In the genomic region with DNA sequence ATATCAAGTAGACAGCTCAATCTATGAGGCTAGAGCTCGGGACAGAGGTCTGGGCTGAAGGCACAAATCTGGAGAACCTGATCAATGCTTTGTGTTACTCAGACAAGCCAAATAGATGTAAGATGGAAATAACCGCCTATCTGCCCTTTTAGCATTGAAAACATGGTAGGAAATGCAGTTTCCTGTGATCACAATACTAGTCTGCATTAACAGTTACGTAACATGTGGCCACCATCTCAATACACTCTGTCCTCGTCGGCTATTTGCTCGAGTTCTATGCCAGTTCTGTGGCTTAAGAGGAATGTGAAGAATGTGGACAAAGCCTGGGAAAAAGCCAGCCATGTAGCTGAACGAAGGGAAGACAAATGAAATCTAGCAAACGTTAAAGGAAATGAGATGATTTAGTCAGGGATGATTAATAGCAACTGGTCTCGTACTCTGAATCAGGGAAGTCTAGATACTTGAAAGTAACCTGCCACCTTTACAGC, we compare ENCODE assay signal across 10 cellular contexts.
DNase-seq lines count a peak whose midpoint lies in the region; ATAC-seq, FAIRE-seq and TF ChIP-seq lines count a peak whose summit lies in the region.
"Had no signal": no experiment of that assay in that cellular context is flagged by ENCODE, and none has a peak within 500 bp of the region (broad histone marks: within the 10 kb centered on the region; RNA-seq: fewer than 3 reads in every experiment).

No MANE protein-coding gene starts in this region.

- H2AFZ ChIP-seq in IMR-90 (replicated peaks; ENCODE audit: low read length, poor library complexity), result no peak overlapping the region

- H4K91ac ChIP-seq in IMR-90 (ENCODE audit: insufficient read depth, low read depth, low read length), result peak overlapping the region; percentile 42

- no peaks in the 10 kb centered on the region for H3K79me1 ChIP-seq in IMR-90 (ENCODE audit: low read depth in 1 of 2, low read length in 2 of 2)
- H3K79me1 ChIP-seq in mesendoderm (ENCODE audit: low read length), result no peaks in the 10 kb centered on the region

- peak overlapping the region; percentile 26; the same call in 1 of the 2 replicates for H2BK120ac ChIP-seq in IMR-90 (ENCODE audit: low read depth, low read length)
- H2BK120ac ChIP-seq in mesendoderm (ENCODE audit: low read depth, low read length), result no peak overlapping the region

- BruUV-seq in IMR-90 (replicated peaks; lab: Mats Ljungman, UMichigan), result no TSS peak

- CTCF ChIA-PET in A549 (lab: Yijun Ruan, JAX), result interaction anchor here (0.8 to 4.7 kb wide), 6 partner anchors 10 to 59 kb away, joined by 3 to 25 read pairs (median 4); no protein-coding TSS in a partner anchor
- CTCF ChIA-PET in IMR-90 (lab: Yijun Ruan, JAX), result interaction anchor here (0.7 kb wide), 1 partner anchor 374 kb away, joined by 4 read pairs; no protein-coding TSS in a partner anchor

- intact Hi-C loops in IMR-90 (cut with micrococcal nuclease) (loop anchor here (1.0 to 2.0 kb wide), 2 partner anchors 12 to 59 kb away; no protein-coding TSS in a partner anchor), posterior cingulate gyrus (cut with DNase I) (no loop called here)

- H3K9me3 ChIP-seq in A549, result 0 out of 3 replicates have a peak, but pooled peaks cover 5% of the 10 kb centered on the region
- no peaks in the 10 kb centered on the region for H3K9me3 ChIP-seq in IMR-90 (ENCODE audit: control insufficient read depth, insufficient read depth, low read length)
- no peaks in the 10 kb centered on the region for H3K9me3 ChIP-seq in effector memory CD4-positive, alpha-beta T cell (ENCODE audit: control insufficient read depth, low read length)

- 4% methylated on average over 9 of the region's 9 CpGs for WGBS in A549 (ENCODE audit: missing lambda C conversion rate)
- WGBS in IMR-90 (ENCODE audit: extremely low coverage in 2 of 2, insufficient read length in 1 of 2), 2 experiments, result 0% methylated on average over 1 of the region's 9 CpGs; no CpG with 5 or more reads in 1 of the 2 experiments
- no CpG with 5 or more reads among the region's 9 CpGs for WGBS in mesendoderm (ENCODE audit: extremely low coverage, insufficient coverage, low lambda C conversion rate)

- H3K27me3 ChIP-seq in IMR-90 (ENCODE audit: control insufficient read depth, insufficient read depth, low read length) (no peaks in the 10 kb centered on the region), mesendoderm (ENCODE audit: insufficient read depth, low read length, poor library complexity) (no peaks in the 10 kb centered on the region)
- no peaks in the 10 kb centered on the region for H3K27me3 ChIP-seq in effector memory CD4-positive, alpha-beta T cell (replicated peaks; ENCODE audit: control insufficient read depth, insufficient read depth, low read length, poor library complexity, severe bottlenecking)

- peaks cover 63% of the 10 kb centered on the region for H3K4me1 ChIP-seq in A549
- peaks cover 6% of the 10 kb centered on the region for H3K4me1 ChIP-seq in IMR-90 (ENCODE audit: control insufficient read depth, insufficient read depth, low read length)
- H3K4me1 ChIP-seq in mesendoderm (ENCODE audit: control insufficient read depth, low read depth, low read length), result peaks cover 4% of the 10 kb centered on the region
- H3K4me1 ChIP-seq in effector memory CD4-positive, alpha-beta T cell (ENCODE audit: control insufficient read depth, insufficient read depth, low read length, poor library complexity, severe bottlenecking), result no peaks in the 10 kb centered on the region

- in situ Hi-C loops in IMR-90 (cut with MboI; ENCODE audit: low sequenced_read_pairs), result no loop called here

- H3K9me1 ChIP-seq in IMR-90 (ENCODE audit: insufficient read depth, low read length), result peaks cover 4% of the 10 kb centered on the region

- H3K14ac ChIP-seq in IMR-90 (replicated peaks; ENCODE audit: low read depth, low read length), result no peak overlapping the region

- H2BK5ac ChIP-seq in IMR-90 (ENCODE audit: low read depth, low read length, poor library complexity, severe bottlenecking) (peak overlapping the region; percentile 29), mesendoderm (ENCODE audit: low read length) (no peak overlapping the region)

- no peak overlapping the region for H3K56ac ChIP-seq in IMR-90 (ENCODE audit: extremely low read depth, insufficient read depth, low read length)
- H3K56ac ChIP-seq in mesendoderm (ENCODE audit: low read length), result no peak overlapping the region

- peak overlapping the region; percentile 96 to 98 for H3K27ac ChIP-seq in A549
- peak overlapping the region; percentile 51; the same call in 1 of the 2 replicates for H3K27ac ChIP-seq in IMR-90 (ENCODE audit: insufficient read depth, low read length)
- H3K27ac ChIP-seq in mesendoderm (ENCODE audit: low read depth, low read length), result no peak overlapping the region
- H3K27ac ChIP-seq in effector memory CD4-positive, alpha-beta T cell (ENCODE audit: insufficient read depth, low read length, poor library complexity, severe bottlenecking), result no peak overlapping the region

- H4K8ac ChIP-seq in IMR-90 (ENCODE audit: low read depth in 2 of 2, low read length in 2 of 2) (no peak overlapping the region), mesendoderm (ENCODE audit: low read depth, low read length) (no peak overlapping the region)

- FAIRE-seq in A549 (lab: Jason Lieb, UNC), result peak; percentile 92
- FAIRE-seq: G401.6 had no signal

- H3K9ac ChIP-seq in IMR-90 (ENCODE audit: low read depth, low read length) (no peak overlapping the region), mesendoderm (ENCODE audit: low read length) (no peak overlapping the region)

- H2AK5ac ChIP-seq in IMR-90 (ENCODE audit: low read depth, low read length) (no peak overlapping the region), mesendoderm (ENCODE audit: low read length) (no peak overlapping the region)

- TF ChIP-seq EP300 in A549 (IDR thresholded peaks at IDR 0.05), result peak; percentile 91 to 96; a peak in 4 of 5 replicates

- DNase-seq in A549 (ENCODE audit: low read depth in 1 of 2, low spot score in 1 of 2) (peak; percentile 78 to 98), IMR-90 (peak; percentile 98), dermis microvascular lymphatic vessel endothelial cell (ENCODE audit: low read depth in 2 of 2) (peak; percentile 99), mesendoderm (peak; percentile 92), NAMALWA (ENCODE audit: low spot score) (no peak), posterior cingulate gyrus (no peak), NCI-H510A treated with DMSO at 0.1 percent for 48 hours (lab: John Stamatoyannopoulos, UW) (no peak)
- no peak for DNase-seq in effector memory CD4-positive, alpha-beta T cell
- DNase-seq: NCI-H1417 treated with DMSO at 0.1 percent for 48 hours had no signal

- TF ChIP-seq POLR2A in A549 (IDR thresholded peaks at IDR 0.05; ENCODE audit: low read length) (no peak), IMR-90 (IDR thresholded peaks at IDR 0.05; ENCODE audit: low read depth, low read length) (no peak)

- H3K18ac ChIP-seq in IMR-90 (ENCODE audit: low read depth, low read length), result peak overlapping the region; percentile 87; the same call in 1 of the 2 replicates
- no peak overlapping the region for H3K18ac ChIP-seq in mesendoderm (ENCODE audit: low read length)

- peak overlapping the region; percentile 42 for H2BK20ac ChIP-seq in IMR-90 (ENCODE audit: low read depth, low read length)

- POLR2A ChIA-PET in A549 (lab: Yijun Ruan, JAX), result interaction anchor here (0.6 to 1.3 kb wide), 3 partner anchors 12 to 15 kb away, joined by 3 to 7 read pairs (median 5); no protein-coding TSS in a partner anchor
- POLR2A ChIA-PET in IMR-90 (lab: Charles Lee; ENCODE audit: unreplicated experiment), result interaction anchor here (0.6 kb wide), 1 partner anchor 134 kb away, joined by 5 read pairs; no protein-coding TSS in a partner anchor

- H3K4ac ChIP-seq in IMR-90 (ENCODE audit: low read depth, low read length) (peak overlapping the region; percentile 26), mesendoderm (ENCODE audit: low read depth, low read length) (no peak overlapping the region)

- TF ChIP-seq CTCF in A549 (IDR thresholded peaks at IDR 0.05), result no peak
- no peak for TF ChIP-seq CTCF in IMR-90 (conservative IDR thresholded peaks at IDR 0.05; ENCODE audit: low read depth, low read length)

- H4K20me1 ChIP-seq in IMR-90 (ENCODE audit: insufficient read depth, low read length), result no peaks in the 10 kb centered on the region

- H3K79me2 ChIP-seq in mesendoderm (ENCODE audit: control insufficient read depth, insufficient read depth, low read length), result no peaks in the 10 kb centered on the region

- H3K36me3 ChIP-seq in IMR-90 (ENCODE audit: control insufficient read depth, insufficient read depth, low read length) (no peaks in the 10 kb centered on the region), mesendoderm (ENCODE audit: control insufficient read depth, insufficient read depth, low read length) (no peaks in the 10 kb centered on the region)
- no peaks in the 10 kb centered on the region for H3K36me3 ChIP-seq in effector memory CD4-positive, alpha-beta T cell (ENCODE audit: control insufficient read depth, insufficient read depth, low read length)

- TF ChIP-seq RAD21 in A549 (conservative IDR thresholded peaks at IDR 0.05 in 1 of 2, IDR thresholded peaks at IDR 0.05 in 1 of 2), result peak; percentile 29 to 60
- TF ChIP-seq RAD21 in IMR-90 (IDR thresholded peaks at IDR 0.05; ENCODE audit: low read length), result no peak; the same call in 1 of the 2 replicates

- ATAC-seq in A549 (peak; percentile 98 to 99), IMR-90 (ENCODE audit: low read depth) (peak; percentile 93)

- H2BK15ac ChIP-seq in IMR-90 (ENCODE audit: low read depth, low read length), result 0 out of 3 replicates have a peak overlapping the region, but pooled peaks have one; percentile 48
- H2BK15ac ChIP-seq in mesendoderm (replicated peaks; ENCODE audit: low read depth), result no peak overlapping the region

- H3K23ac ChIP-seq in IMR-90 (ENCODE audit: low read depth, low read length) (no peak overlapping the region), mesendoderm (ENCODE audit: low read length) (no peak overlapping the region)

- dilution Hi-C loops in IMR-90 (cut with HindIII; ENCODE audit: low sequenced_read_pairs, unreplicated experiment), result no loop called here

- H2AK9ac ChIP-seq in IMR-90 (replicated peaks; ENCODE audit: low read depth, low read length, poor library complexity), result no peak overlapping the region

- H4K5ac ChIP-seq in IMR-90 (ENCODE audit: low read depth, low read length) (peak overlapping the region; percentile 83), mesendoderm (ENCODE audit: low read length) (no peak overlapping the region)

- H3K4me2 ChIP-seq in A549, result peak overlapping the region; percentile 67
- peak overlapping the region; percentile 61; the same call in 1 of the 2 replicates for H3K4me2 ChIP-seq in IMR-90 (ENCODE audit: low read depth, low read length)
- no peak overlapping the region for H3K4me2 ChIP-seq in mesendoderm (ENCODE audit: low read length)

- H3K4me3 ChIP-seq in A549 (no peak overlapping the region), IMR-90 (ENCODE audit: insufficient read depth, low read depth, low read length) (no peak overlapping the region), mesendoderm (ENCODE audit: low read length) (no peak overlapping the region)
- H3K4me3 ChIP-seq in effector memory CD4-positive, alpha-beta T cell (ENCODE audit: insufficient read depth, low read depth, low read length, poor library complexity, severe bottlenecking), result no peak overlapping the region

TF ChIP-seq in A549, 52 proteins besides CTCF, POLR2A, EP300 and RAD21 (continues in another document):
- no peak for TF ChIP-seq NPAS2 (CRISPR knock-in tag; IDR thresholded peaks at IDR 0.05; ENCODE audit: borderline replicate concordance)

TF ChIP-seq in IMR-90, 13 proteins besides CTCF, POLR2A, EP300 and RAD21 (continues in another document):
- TF ChIP-seq FOS (IDR thresholded peaks at IDR 0.05; ENCODE audit: low read depth, low read length), result no peak

Comparison
In these comparisons a context has a peak if more than half of its experiments do, and no peak if none do; other contexts are left out.
1. DNase-seq: peak in A549 (2 of 2), IMR-90 (single experiment), dermis microvascular lymphatic vessel endothelial cell (2 of 2) and mesendoderm (single experiment); none in NAMALWA (single experiment), posterior cingulate gyrus (0 of 10), NCI-H510A treated with DMSO at 0.1 percent for 48 hours (single experiment) and effector memory CD4-positive, alpha-beta T cell (0 of 3).
2. H3K27ac ChIP-seq: peak in A549 (2 of 2) and IMR-90 (single experiment); none in mesendoderm (single experiment) and effector memory CD4-positive, alpha-beta T cell (single experiment).